ENCODE assay signal across 8 cellular contexts in genomic region chr14:49879683-49880204, GRCh38. TPM values are rescaled to one million over a fixed set of nuclear protein-coding genes. Genes with fewer than 3 reads are reported as not detected.
DNase-seq lines count a peak whose midpoint lies in the region; ATAC-seq and TF ChIP-seq lines count a peak whose summit lies in the region.

No MANE protein-coding gene starts in this region.

- peak overlapping the region; percentile 30 for H3K27ac ChIP-seq in neutrophil

- DNase-seq in AG09309 (ENCODE audit: low read depth) (no peak), NCI-H345 treated with DMSO at 0.1 percent for 48 hours (lab: John Stamatoyannopoulos, UW; ENCODE audit: unreplicated experiment) (peak; percentile 20), epithelial cell of proximal tubule (ENCODE audit: low read depth) (peak; percentile 38)
- peak; percentile 46 for DNase-seq in activated CD4-positive, alpha-beta T cell treated with anti-CD3 and anti-CD28 coated beads, Interleukin-2, amount 50 U/mL, for 1 hour

- H3K27me3 ChIP-seq in neutrophil = no peaks in the 10 kb centered on the region

- ATAC-seq in GM18505 (IDR thresholded peaks at IDR 0.05; ENCODE audit: unreplicated experiment) = peak; percentile 67
- peak; percentile 83 for ATAC-seq in HG02981 (IDR thresholded peaks at IDR 0.05; ENCODE audit: unreplicated experiment)
- ATAC-seq in HG02623 (IDR thresholded peaks at IDR 0.05; ENCODE audit: unreplicated experiment) = no peak

- H3K4me1 ChIP-seq in neutrophil (ENCODE audit: control insufficient read depth in 1 of 2, insufficient read depth in 1 of 2, low read depth in 1 of 2, low read length in 1 of 2) = no peaks in the 10 kb centered on the region

- H3K4me3 ChIP-seq in AG09309 (ENCODE audit: control insufficient read depth, low read depth, low read length) (no peak overlapping the region), epithelial cell of proximal tubule (ENCODE audit: low read depth, low read length) (no peak overlapping the region), neutrophil (ENCODE audit: low read depth in 1 of 2, low read length in 1 of 2) (no peak overlapping the region)

- no peaks in the 10 kb centered on the region for H3K9me3 ChIP-seq in neutrophil

- TF ChIP-seq POLR2A in GM18505 (IDR thresholded peaks at IDR 0.05; ENCODE audit: borderline replicate concordance, extremely low read depth, insufficient read depth, insufficient read length) = no peak

- H3K36me3 ChIP-seq in neutrophil = no peaks in the 10 kb centered on the region

- peak; percentile 70 for TF ChIP-seq CTCF in AG09309 (IDR thresholded peaks at IDR 0.05; ENCODE audit: control insufficient read depth, insufficient read depth, low read depth, low read length, missing control alignments)
- TF ChIP-seq CTCF in epithelial cell of proximal tubule (conservative IDR thresholded peaks at IDR 0.05; ENCODE audit: low read depth, low read length) = peak; percentile 79
- TF ChIP-seq CTCF in neutrophil (IDR thresholded peaks at IDR 0.05) = peak; percentile 77

RNA-seq across cellular contexts. Expression of gene ARF6, which starts 13.1 kb away (rescaled TPM):
- 121 and 122 TPM in 2 replicates for total RNA-seq in epithelial cell of proximal tubule

RNA-seq across cellular contexts. Expression of gene NEMF, which starts 27.2 kb away (rescaled TPM):
- total RNA-seq in epithelial cell of proximal tubule = 36.1 and 41.3 TPM in 2 replicates
